Comparison of ENCODE assay signal across 8 cellular contexts in the genomic region with DNA sequence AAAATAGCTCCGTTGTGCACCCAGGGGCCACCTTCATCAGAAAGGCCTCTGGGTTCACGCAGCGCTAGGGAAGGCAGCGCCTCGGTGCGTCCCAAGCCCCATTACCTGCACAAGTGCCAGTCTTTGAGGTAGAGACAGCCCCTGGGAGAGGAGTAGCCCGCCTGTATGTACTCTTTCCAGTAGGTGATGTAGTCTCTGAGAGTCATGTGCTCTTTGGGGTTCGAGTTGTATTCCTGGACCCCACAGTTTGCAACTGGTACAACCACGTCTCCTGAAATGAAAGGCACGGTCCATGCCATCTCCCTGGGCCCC. TPM values are rescaled to one million over a fixed set of nuclear protein-coding genes. Genes with fewer than 3 reads are reported as not detected.
DNase-seq lines count a peak whose midpoint lies in the region; ATAC-seq and TF ChIP-seq lines count a peak whose summit lies in the region.

No MANE protein-coding gene starts in this region.

- peak overlapping the region; percentile 98 for H3K4me3 ChIP-seq in DOHH2 (ENCODE audit: low read length)

- H3K4me1 ChIP-seq in DOHH2 (ENCODE audit: control insufficient read depth, low read length) = peaks cover 16% of the 10 kb centered on the region

- H3K27ac Mint-ChIP-seq in activated naive CD8-positive, alpha-beta T cell treated with anti-CD3 and anti-CD28 coated beads, Interleukin-2, amount 50 U/mL, for 24 hours = peak overlapping the region; percentile 83
- peak overlapping the region; percentile 67 for H3K27ac Mint-ChIP-seq in type B pancreatic cell

- peaks cover 43% of the 10 kb centered on the region for H3K4me1 Mint-ChIP-seq in activated naive CD8-positive, alpha-beta T cell treated with anti-CD3 and anti-CD28 coated beads, Interleukin-2, amount 50 U/mL, for 24 hours
- H3K4me1 Mint-ChIP-seq in type B pancreatic cell (ENCODE audit: unreplicated experiment) = peaks cover 24% of the 10 kb centered on the region

- peak overlapping the region; percentile 30 for H3K27ac ChIP-seq in DOHH2 (ENCODE audit: low read depth, low read length)

- H3K9me3 Mint-ChIP-seq in activated naive CD8-positive, alpha-beta T cell treated with anti-CD3 and anti-CD28 coated beads, Interleukin-2, amount 50 U/mL, for 24 hours = no peaks in the 10 kb centered on the region
- H3K9me3 Mint-ChIP-seq in type B pancreatic cell = no peaks in the 10 kb centered on the region

- DNase-seq in activated naive CD8-positive, alpha-beta T cell treated with anti-CD3 and anti-CD28 coated beads, Interleukin-2, amount 50 U/mL, for 24 hours = no peak
- DNase-seq in left colon (peak in 1 of 2 donors; percentile 21), type B pancreatic cell (ENCODE audit: extremely low spot score, unreplicated experiment) (no peak), NCI-H446 treated with DMSO at 0.1 percent for 48 hours (lab: John Stamatoyannopoulos, UW) (no peak), HEK293T (ENCODE audit: extremely low spot score) (no peak)

- H3K9me2 ChIP-seq in DOHH2 (replicated peaks; ENCODE audit: control insufficient read depth, low read length) = no peaks in the 10 kb centered on the region

- intact Hi-C loops in left colon (cut with DNase I, micrococcal nuclease) = loop anchor here in 1 of 2 donors (10.0 kb wide), 1 partner anchor 220 kb away; no protein-coding TSS in a partner anchor

- H3K27me3 ChIP-seq in DOHH2 (ENCODE audit: control insufficient read depth, low read length) = no peaks in the 10 kb centered on the region

- H3K27me3 Mint-ChIP-seq in activated naive CD8-positive, alpha-beta T cell treated with anti-CD3 and anti-CD28 coated beads, Interleukin-2, amount 50 U/mL, for 24 hours = no peaks in the 10 kb centered on the region
- H3K27me3 Mint-ChIP-seq in type B pancreatic cell = no peaks in the 10 kb centered on the region

- H3K36me3 ChIP-seq in DOHH2 (ENCODE audit: control insufficient read depth, low read length) = peaks cover 39% of the 10 kb centered on the region

- H3K9me3 ChIP-seq in DOHH2 (ENCODE audit: control insufficient read depth, insufficient read depth, low read length) = no peaks in the 10 kb centered on the region

- H3F3A ChIP-seq in DOHH2 (ENCODE audit: control insufficient read depth, insufficient read depth) = peaks cover 3% of the 10 kb centered on the region

- H3K4me3 Mint-ChIP-seq in activated naive CD8-positive, alpha-beta T cell treated with anti-CD3 and anti-CD28 coated beads, Interleukin-2, amount 50 U/mL, for 24 hours = peak overlapping the region; percentile 90
- H3K4me3 Mint-ChIP-seq in type B pancreatic cell = peak overlapping the region; percentile 94

- ATAC-seq in HG03139 (IDR thresholded peaks at IDR 0.05; ENCODE audit: unreplicated experiment) (peak; percentile 5), left colon (peak; percentile 17), GM21526 (IDR thresholded peaks at IDR 0.05; ENCODE audit: low FRiP score, unreplicated experiment) (no peak)
- no peak for ATAC-seq in activated naive CD8-positive, alpha-beta T cell treated with anti-CD3 and anti-CD28 coated beads, Interleukin-2, amount 50 U/mL, for 24 hours

- POLR2A ChIA-PET in HEK293T (lab: Yijun Ruan, JAX) = interaction anchor here (0.8 to 2.1 kb wide), 9 partner anchors 9 to 406 kb away, joined by 3 to 10 read pairs (median 4); no protein-coding TSS in a partner anchor

- peaks cover 11% of the 10 kb centered on the region for H3K36me3 Mint-ChIP-seq in activated naive CD8-positive, alpha-beta T cell treated with anti-CD3 and anti-CD28 coated beads, Interleukin-2, amount 50 U/mL, for 24 hours (ENCODE audit: low read depth)
- H3K36me3 Mint-ChIP-seq in type B pancreatic cell = peaks cover 3% of the 10 kb centered on the region

- peaks cover 67% of the 10 kb centered on the region for H3K79me2 ChIP-seq in DOHH2 (ENCODE audit: control insufficient read depth, low read length)

- TF ChIP-seq CTCF in DOHH2 (IDR thresholded peaks at IDR 0.05; ENCODE audit: low read depth, low read length, poor library complexity, severe bottlenecking) = no peak
- no peak for TF ChIP-seq CTCF in type B pancreatic cell (conservative IDR thresholded peaks at IDR 0.05)

- H3K4me2 ChIP-seq in DOHH2 (ENCODE audit: low read length) = peak overlapping the region; percentile 96

- H4K20me1 ChIP-seq in DOHH2 (ENCODE audit: control insufficient read depth, insufficient read depth, low read depth, low read length) = peaks cover 12% of the 10 kb centered on the region; the same call in 1 of the 2 replicates

- CTCF ChIA-PET in HEK293T (lab: Yijun Ruan, JAX) = no interaction called here

TF ChIP-seq in HEK293T, 16 proteins besides CTCF, POLR2A, EP300 and RAD21:
- TF ChIP-seq ZNF384 (IDR thresholded peaks at IDR 0.05) (no peak), LEF1 (IDR thresholded peaks at IDR 0.05; ENCODE audit: borderline replicate concordance) (no peak), FOXM1 (IDR thresholded peaks at IDR 0.05; ENCODE audit: borderline replicate concordance) (no peak), SP1 (IDR thresholded peaks at IDR 0.05) (no peak), PKNOX1 (IDR thresholded peaks at IDR 0.05) (no peak), FOXA1 (IDR thresholded peaks at IDR 0.05) (no peak), SUZ12 (IDR thresholded peaks at IDR 0.05) (no peak), ARNT (IDR thresholded peaks at IDR 0.05) (no peak), CTBP1 (IDR thresholded peaks at IDR 0.05; ENCODE audit: borderline replicate concordance) (no peak), FOXK2 (IDR thresholded peaks at IDR 0.05) (no peak), TARDBP (IDR thresholded peaks at IDR 0.05) (no peak), NFRKB (IDR thresholded peaks at IDR 0.05) (no peak), ELF4 (IDR thresholded peaks at IDR 0.05) (no peak), HDGF (IDR thresholded peaks at IDR 0.05; ENCODE audit: borderline replicate concordance) (no peak), L3MBTL2 (conservative IDR thresholded peaks at IDR 0.05) (no peak), BHLHE40 (IDR thresholded peaks at IDR 0.05; ENCODE audit: borderline replicate concordance) (no peak)

RNA-seq across cellular contexts. Expression of gene JMJD4, which starts 0.6 kb away (rescaled TPM):
- total RNA-seq in left colon (10 to 100 TPM; 11.1 to 11.9 TPM), type B pancreatic cell (ENCODE audit: low replicate concordance) (23.5 and 25.4 TPM in 2 replicates)

RNA-seq across cellular contexts. Expression of gene SNAP47, which starts 0.7 kb away (rescaled TPM):
- 10 to 100 TPM; 18.6 to 20.5 TPM for total RNA-seq in left colon
- 32.4 and 46.2 TPM in 2 replicates for total RNA-seq in type B pancreatic cell (ENCODE audit: low replicate concordance)

Comparison
In these comparisons a context has a peak if more than half of its experiments do, and no peak if none do; other contexts are left out.
1. ATAC-seq: peak in HG03139 (single experiment) and left colon (single experiment); none in activated naive CD8-positive, alpha-beta T cell treated with anti-CD3 and anti-CD28 coated beads, Interleukin-2, amount 50 U/mL, for 24 hours (single experiment) and GM21526 (single experiment).